ENCODE assay signal across 8 cellular contexts in genomic region chr1:2049517-2050481, GRCh38. TPM values are rescaled to one million over a fixed set of nuclear protein-coding genes. Genes with fewer than 3 reads are reported as not detected.
A peak's percentile ranks its signal among the peaks of the same experiment; 100 is the strongest.
DNase-seq lines count a peak whose midpoint lies in the region; ATAC-seq and TF ChIP-seq lines count a peak whose summit lies in the region.

Gene PRKCZ, plus strand, starts transcription at chr1:2050411. Its CDS starts 220 bp downstream, at chr1:2050631.

- intact Hi-C loops in body of pancreas (cut with DNase I): no loop called here

- peak; percentile 8 for TF ChIP-seq CTCF in NB4 (IDR thresholded peaks at IDR 0.05; ENCODE audit: low read depth, low read length)
- TF ChIP-seq CTCF in body of pancreas (IDR thresholded peaks at IDR 0.05): peak in 5 of 7 experiments; percentile 10 to 54 (median 49)

- H3K4me1 ChIP-seq in body of pancreas: peaks cover 34% of the 10 kb centered on the region

- H3K4me3 Mint-ChIP-seq in immature natural killer cell: peak within 1 kb of the TSS; percentile 83 to 87 (median 85)

- H3K36me3 Mint-ChIP-seq in immature natural killer cell: no peaks in the 10 kb centered on the region

- ATAC-seq in body of pancreas: peak; percentile 93

- no peaks in the 10 kb centered on the region for H3K9me3 ChIP-seq in body of pancreas

- H3K4me3 ChIP-seq in NB4 (ENCODE audit: low read depth, low read length) (no peak within 1 kb of the TSS), body of pancreas (peak within 1 kb of the TSS; percentile 37 to 67)

- no peaks in the 10 kb centered on the region for H3K27me3 ChIP-seq in body of pancreas

- peak within 1 kb of the TSS; percentile 40 to 79 (median 68) for H3K27ac ChIP-seq in body of pancreas

- TF ChIP-seq POLR2A in NB4 (IDR thresholded peaks at IDR 0.05; ENCODE audit: extremely low read depth, insufficient read length) (no peak), body of pancreas (IDR thresholded peaks at IDR 0.05) (peak in 2 of 3 donors; percentile 45 to 51)

- DNase-seq in NK-92 (lab: John Stamatoyannopoulos, UW; ENCODE audit: unreplicated experiment) (peak; percentile 31), NB4 (ENCODE audit: low read depth) (no peak), T-helper 22 cell (ENCODE audit: low read depth) (peak; percentile 88), body of pancreas (peak; percentile 95 to 97 (median 96)), immature natural killer cell (peak; percentile 93 to 94 (median 94)), MV-4-11 (lab: John Stamatoyannopoulos, UW) (no peak)
- DNase-seq in NK-92 treated with Interleukin-12 subunit alpha and Interleukin-12 subunit beta, amount 100 ng/mL, for 24 hours (lab: John Stamatoyannopoulos, UW): no peak
- DNase-seq in stimulated activated CD4-positive, alpha-beta T cell treated with anti-CD3 and anti-CD28 coated beads, Interleukin-1b, Interleukin-23, amount 100 ng/mL, for 1 hour (ENCODE audit: low read depth in 2 of 2): peak; percentile 87 to 88

- 2% methylated on average over 73 of the region's 98 CpGs; no CpG with 5 or more reads in 1 of the 2 donors for WGBS in body of pancreas, 2 donors

- no peaks in the 10 kb centered on the region for H3K9me3 Mint-ChIP-seq in immature natural killer cell

- peak within 1 kb of the TSS in 4 of 6 donors; percentile 35 to 77 (median 75) for H3K27ac Mint-ChIP-seq in immature natural killer cell

- peaks cover 18 to 24% of the 10 kb centered on the region in 2 donors for H3K4me1 Mint-ChIP-seq in immature natural killer cell

- H3K36me3 ChIP-seq in body of pancreas (replicated peaks in 1 of 2; ENCODE audit: insufficient read depth in 1 of 2, low read depth in 2 of 2): no peaks in the 10 kb centered on the region

- peaks cover 0 to 10% (median 7%) of the 10 kb centered on the region in 3 donors for H3K27me3 Mint-ChIP-seq in immature natural killer cell (ENCODE audit: low read depth in 3 of 3)

RNA-seq across cellular contexts. Expression of gene PRKCZ, which starts in this region (rescaled TPM):
- total RNA-seq in body of pancreas: 10 to 100 TPM in 1 of 2 donors, 1 to 10 TPM in 1; 9.6 to 10.9 TPM
- 10 to 100 TPM in 1 of 3 donors, 1 to 10 TPM in 2; 7.5 to 14.0 (median 9.4) TPM for polyA plus RNA-seq in immature natural killer cell

Comparison
In these comparisons a context has a peak if more than half of its experiments do, and no peak if none do; other contexts are left out.
1. DNase-seq: peak in NK-92 (single experiment), T-helper 22 cell (single experiment), body of pancreas (4 of 4), immature natural killer cell (3 of 3) and stimulated activated CD4-positive, alpha-beta T cell treated with anti-CD3 and anti-CD28 coated beads, Interleukin-1b, Interleukin-23, amount 100 ng/mL, for 1 hour (2 of 2); none in NK-92 treated with Interleukin-12 subunit alpha and Interleukin-12 subunit beta, amount 100 ng/mL, for 24 hours (single experiment), NB4 (single experiment) and MV-4-11 (single experiment).